3 cellular contexts compared by ENCODE assay signal in the genomic region with DNA sequence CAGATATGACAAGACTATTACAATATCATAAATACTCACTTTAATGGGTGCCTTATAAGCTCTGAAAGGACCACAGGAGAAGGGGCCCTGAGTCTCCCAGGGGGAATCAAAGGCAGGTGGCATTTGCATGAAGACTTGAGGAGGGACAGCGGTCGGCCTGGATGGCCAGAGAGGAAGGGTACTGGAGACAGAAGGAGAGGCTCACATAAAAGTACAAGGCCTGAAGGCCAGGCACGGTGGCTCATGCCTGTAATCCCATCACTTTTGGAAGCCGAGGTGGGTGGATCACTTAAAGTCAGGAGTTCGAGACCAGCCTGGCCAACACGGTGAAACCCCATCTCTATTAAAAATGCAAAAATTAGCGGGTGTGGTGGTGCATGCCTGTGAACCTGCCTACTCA. TPM values are rescaled to one million over a fixed set of nuclear protein-coding genes. Genes with fewer than 3 reads are reported as not detected.
"Had no signal": no experiment of that assay in that cellular context is flagged by ENCODE, and none has a peak within 500 bp of the region (broad histone marks: within the 10 kb centered on the region; RNA-seq: fewer than 3 reads in every experiment).

No MANE protein-coding gene starts in this region.

- H3K4me3 ChIP-seq: GM12878 had no signal

- ATAC-seq: GM12878 had no signal

- DNase-seq: GDM1, GF-D8 had no signal

RNA-seq across cellular contexts. Expression of gene LMX1B, which starts 29.1 kb away (rescaled TPM):
- total RNA-seq: GM12878 had no signal
